1 cellular context compared by ENCODE assay signal in genomic region chr1:40395211-40396175, GRCh38.
TF ChIP-seq lines count a peak whose summit lies in the region.

No MANE protein-coding gene starts in this region.

TF ChIP-seq in IMR-90, 13 proteins besides CTCF, POLR2A, EP300 and RAD21 (continued from another document):
- TF ChIP-seq, protein P1, sequence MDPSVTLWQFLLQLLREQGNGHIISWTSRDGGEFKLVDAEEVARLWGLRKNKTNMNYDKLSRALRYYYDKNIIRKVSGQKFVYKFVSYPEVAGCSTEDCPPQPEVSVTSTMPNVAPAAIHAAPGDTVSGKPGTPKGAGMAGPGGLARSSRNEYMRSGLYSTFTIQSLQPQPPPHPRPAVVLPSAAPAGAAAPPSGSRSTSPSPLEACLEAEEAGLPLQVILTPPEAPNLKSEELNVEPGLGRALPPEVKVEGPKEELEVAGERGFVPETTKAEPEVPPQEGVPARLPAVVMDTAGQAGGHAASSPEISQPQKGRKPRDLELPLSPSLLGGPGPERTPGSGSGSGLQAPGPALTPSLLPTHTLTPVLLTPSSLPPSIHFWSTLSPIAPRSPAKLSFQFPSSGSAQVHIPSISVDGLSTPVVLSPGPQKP (IDR thresholded peaks at IDR 0.05; ENCODE audit: borderline replicate concordance, low read depth, low read length) = no peak
- no peak for TF ChIP-seq MXI1 (IDR thresholded peaks at IDR 0.05; ENCODE audit: borderline replicate concordance, low read depth, low read length)
- no peak for TF ChIP-seq SMC3 (IDR thresholded peaks at IDR 0.05; ENCODE audit: low read depth, low read length)
- TF ChIP-seq FOS (IDR thresholded peaks at IDR 0.05; ENCODE audit: low read depth, low read length) = no peak
